ENCODE assay signal across 22 cellular contexts in genomic region chr9:129289883-129290282, GRCh38.
DNase-seq lines count a peak whose midpoint lies in the region; ATAC-seq and TF ChIP-seq lines count a peak whose summit lies in the region.
"Had no signal": no experiment of that assay in that cellular context is flagged by ENCODE, and none has a peak within 500 bp of the region (broad histone marks: within the 10 kb centered on the region; RNA-seq: fewer than 3 reads in every experiment).

No MANE protein-coding gene starts in this region.

- H3K4me1 Mint-ChIP-seq in endodermal cell: peaks cover 7% of the 10 kb centered on the region
- no peaks in the 10 kb centered on the region for H3K4me1 Mint-ChIP-seq in activated T-helper 17 cell treated with anti-CD3 and anti-CD28 coated beads, Interleukin-2, amount 50 U/mL, for 72 hours
- H3K4me1 Mint-ChIP-seq: activated naive CD4-positive, alpha-beta T cell treated with anti-CD3 and anti-CD28 coated beads, Interleukin-2, amount 10 ng/mL, durations not matched to agents 7 days and 5 days had no signal

- no peaks in the 10 kb centered on the region for H3F3A ChIP-seq in MM.1S (ENCODE audit: insufficient read depth, low read length)

- no peak for TF ChIP-seq EP300 in sigmoid colon (IDR thresholded peaks at IDR 0.05)

- H3K27ac ChIP-seq in MM.1S (ENCODE audit: low read length): peak overlapping the region; percentile 25; the same call in 1 of the 2 replicates
- H3K27ac ChIP-seq in endodermal cell (ENCODE audit: low read depth, low read length): no peak overlapping the region
- no peak overlapping the region for H3K27ac ChIP-seq in sigmoid colon
- H3K27ac ChIP-seq: HL-60, left ventricle myocardium inferior, vagina had no signal

- TF ChIP-seq CTCF in MM.1S (IDR thresholded peaks at IDR 0.05; ENCODE audit: low read length) (no peak), endodermal cell (conservative IDR thresholded peaks at IDR 0.05) (no peak), sigmoid colon (IDR thresholded peaks at IDR 0.05) (no peak)

- H3K27me3 ChIP-seq in MM.1S (replicated peaks; ENCODE audit: insufficient read depth, low read length): no peaks in the 10 kb centered on the region
- H3K27me3 ChIP-seq in endodermal cell (ENCODE audit: control insufficient read depth, insufficient read depth, low read length, poor library complexity, severe bottlenecking): no peaks in the 10 kb centered on the region
- H3K27me3 ChIP-seq in sigmoid colon: no peaks in the 10 kb centered on the region
- H3K27me3 ChIP-seq: vagina had no signal

- H3K9me3 Mint-ChIP-seq in endodermal cell: peaks cover 4% of the 10 kb centered on the region
- H3K9me3 Mint-ChIP-seq in activated T-helper 17 cell treated with anti-CD3 and anti-CD28 coated beads, Interleukin-2, amount 50 U/mL, for 72 hours: no peaks in the 10 kb centered on the region
- H3K9me3 Mint-ChIP-seq: activated naive CD4-positive, alpha-beta T cell treated with anti-CD3 and anti-CD28 coated beads, Interleukin-2, amount 10 ng/mL, durations not matched to agents 7 days and 5 days had no signal

- H3K9ac ChIP-seq in MM.1S (ENCODE audit: low read length) (no peak overlapping the region), endodermal cell (ENCODE audit: extremely low read depth, low read length, poor library complexity, severe bottlenecking) (no peak overlapping the region)

- H3K79me2 ChIP-seq in MM.1S (ENCODE audit: low read length): no peaks in the 10 kb centered on the region

- H3K4me2 ChIP-seq in MM.1S (ENCODE audit: low read depth, low read length): peak overlapping the region; percentile 46

- ATAC-seq in activated T-helper 17 cell treated with anti-CD3 and anti-CD28 coated beads, Interleukin-2, amount 50 U/mL, for 72 hours (replicated peaks): no peak

- H3K9me2 ChIP-seq in MM.1S (replicated peaks; ENCODE audit: insufficient read depth, low read length): no peaks in the 10 kb centered on the region

- peak overlapping the region; percentile 14; the same call in 1 of the 2 replicates for H2AFZ ChIP-seq in MM.1S (ENCODE audit: low read length)

- H3K27ac Mint-ChIP-seq in endodermal cell: no peak overlapping the region
- H3K27ac Mint-ChIP-seq in activated T-helper 17 cell treated with anti-CD3 and anti-CD28 coated beads, Interleukin-2, amount 50 U/mL, for 72 hours: no peak overlapping the region
- H3K27ac Mint-ChIP-seq: activated naive CD4-positive, alpha-beta T cell treated with anti-CD3 and anti-CD28 coated beads, Interleukin-2, amount 10 ng/mL, durations not matched to agents 7 days and 5 days had no signal

- no peaks in the 10 kb centered on the region for H3K36me3 ChIP-seq in MM.1S (replicated peaks; ENCODE audit: insufficient read depth, low read length)
- no peaks in the 10 kb centered on the region for H3K36me3 ChIP-seq in endodermal cell (ENCODE audit: control insufficient read depth, insufficient read depth, low read length)
- H3K36me3 ChIP-seq in sigmoid colon: no peaks in the 10 kb centered on the region
- H3K36me3 ChIP-seq: left ventricle myocardium inferior, vagina had no signal

- peaks cover 1% of the 10 kb centered on the region for H3K27me3 Mint-ChIP-seq in endodermal cell (ENCODE audit: insufficient read depth)
- H3K27me3 Mint-ChIP-seq in activated T-helper 17 cell treated with anti-CD3 and anti-CD28 coated beads, Interleukin-2, amount 50 U/mL, for 72 hours: no peaks in the 10 kb centered on the region

- WGBS in endodermal cell (ENCODE audit: insufficient coverage in 1 of 2, insufficient read length in 1 of 2), 2 experiments: 85% methylated on average over 3 of the region's 3 CpGs
- 68 to 85% methylated on average over 3 of the region's 3 CpGs for WGBS in sigmoid colon, 2 donors

- no peaks in the 10 kb centered on the region for H4K20me1 ChIP-seq in MM.1S (ENCODE audit: insufficient read depth, low read length)

- H3K4me3 Mint-ChIP-seq in endodermal cell: no peak overlapping the region
- H3K4me3 Mint-ChIP-seq in activated T-helper 17 cell treated with anti-CD3 and anti-CD28 coated beads, Interleukin-2, amount 50 U/mL, for 72 hours: no peak overlapping the region
- H3K4me3 Mint-ChIP-seq: activated naive CD4-positive, alpha-beta T cell treated with anti-CD3 and anti-CD28 coated beads, Interleukin-2, amount 10 ng/mL, durations not matched to agents 7 days and 5 days had no signal

- H3K9me3 ChIP-seq in MM.1S (replicated peaks; ENCODE audit: insufficient read depth, low read length) (no peaks in the 10 kb centered on the region), endodermal cell (ENCODE audit: control insufficient read depth, low read length) (peaks cover under 1% of the 10 kb centered on the region), sigmoid colon (no peaks in the 10 kb centered on the region)
- H3K9me3 ChIP-seq: vagina had no signal

- H3K36me3 Mint-ChIP-seq in endodermal cell (ENCODE audit: low read depth): no peaks in the 10 kb centered on the region
- no peaks in the 10 kb centered on the region for H3K36me3 Mint-ChIP-seq in activated T-helper 17 cell treated with anti-CD3 and anti-CD28 coated beads, Interleukin-2, amount 50 U/mL, for 72 hours (ENCODE audit: low read depth)
- H3K36me3 Mint-ChIP-seq: activated naive CD4-positive, alpha-beta T cell treated with anti-CD3 and anti-CD28 coated beads, Interleukin-2, amount 10 ng/mL, durations not matched to agents 7 days and 5 days had no signal

- intact Hi-C loops in sigmoid colon (cut with DNase I): no loop called here

- H3K4me1 ChIP-seq in MM.1S (ENCODE audit: low read length) (peaks cover 15% of the 10 kb centered on the region), endodermal cell (ENCODE audit: control insufficient read depth, insufficient read depth, low read length) (no peaks in the 10 kb centered on the region), sigmoid colon (no peaks in the 10 kb centered on the region)
- H3K4me1 ChIP-seq: left ventricle myocardium inferior, vagina had no signal

- TF ChIP-seq POLR2A in sigmoid colon (IDR thresholded peaks at IDR 0.05): no peak

- H3K4me3 ChIP-seq in MM.1S (ENCODE audit: low read length) (no peak overlapping the region), endodermal cell (ENCODE audit: low read length) (no peak overlapping the region), sigmoid colon (no peak overlapping the region)
- H3K4me3 ChIP-seq: left ventricle myocardium inferior, vagina had no signal

- DNase-seq in activated CD8-positive, alpha-beta memory T cell treated with anti-CD3 and anti-CD28 coated beads, Interleukin-2, amount 50 U/mL, for 4 hours: peak; percentile 1
- no peak for DNase-seq in activated CD8-positive, alpha-beta memory T cell treated with anti-CD3 and anti-CD28 coated beads, Interleukin-2, amount 50 U/mL, for 48 hours
- no peak for DNase-seq in MM.1S
- peak; percentile 36 for DNase-seq in endodermal cell
- DNase-seq in sigmoid colon: peak; percentile 20
- no peak for DNase-seq in GOT3 (lab: John Stamatoyannopoulos, UW)
- no peak for DNase-seq in cortex of kidney (lab: John Stamatoyannopoulos, UW)
- DNase-seq: activated CD4-positive, alpha-beta T cell treated with anti-CD3 and anti-CD28 coated beads for 4 hours; activated naive CD4-positive, alpha-beta T cell treated with anti-CD3 and anti-CD28 coated beads, Interleukin-2, amount 10 ng/mL, durations not matched to agents 7 days and 5 days; DMS 273 treated with DMSO at 0.1 percent for 48 hours; IMR-90; left ventricle myocardium inferior; NCI-H1436; NCI-H2171 treated with DMSO at 0.1 percent for 48 hours; NCI-H69; OCI-M1; SHP77; stimulated activated CD4-positive, alpha-beta T cell treated with anti-CD3 and anti-CD28 coated beads, Interleukin-15, amount 100 ng/mL, for 24 hours; substantia nigra had no signal

Comparison
In these comparisons a context has a peak if more than half of its experiments do, and no peak if none do; other contexts are left out.
1. DNase-seq: peak in activated CD8-positive, alpha-beta memory T cell treated with anti-CD3 and anti-CD28 coated beads, Interleukin-2, amount 50 U/mL, for 4 hours (single experiment), endodermal cell (single experiment) and sigmoid colon (single experiment); none in activated CD8-positive, alpha-beta memory T cell treated with anti-CD3 and anti-CD28 coated beads, Interleukin-2, amount 50 U/mL, for 48 hours (single experiment), MM.1S (single experiment), GOT3 (single experiment) and cortex of kidney (single experiment).